ENCODE assay signal across 8 cellular contexts in the genomic region with DNA sequence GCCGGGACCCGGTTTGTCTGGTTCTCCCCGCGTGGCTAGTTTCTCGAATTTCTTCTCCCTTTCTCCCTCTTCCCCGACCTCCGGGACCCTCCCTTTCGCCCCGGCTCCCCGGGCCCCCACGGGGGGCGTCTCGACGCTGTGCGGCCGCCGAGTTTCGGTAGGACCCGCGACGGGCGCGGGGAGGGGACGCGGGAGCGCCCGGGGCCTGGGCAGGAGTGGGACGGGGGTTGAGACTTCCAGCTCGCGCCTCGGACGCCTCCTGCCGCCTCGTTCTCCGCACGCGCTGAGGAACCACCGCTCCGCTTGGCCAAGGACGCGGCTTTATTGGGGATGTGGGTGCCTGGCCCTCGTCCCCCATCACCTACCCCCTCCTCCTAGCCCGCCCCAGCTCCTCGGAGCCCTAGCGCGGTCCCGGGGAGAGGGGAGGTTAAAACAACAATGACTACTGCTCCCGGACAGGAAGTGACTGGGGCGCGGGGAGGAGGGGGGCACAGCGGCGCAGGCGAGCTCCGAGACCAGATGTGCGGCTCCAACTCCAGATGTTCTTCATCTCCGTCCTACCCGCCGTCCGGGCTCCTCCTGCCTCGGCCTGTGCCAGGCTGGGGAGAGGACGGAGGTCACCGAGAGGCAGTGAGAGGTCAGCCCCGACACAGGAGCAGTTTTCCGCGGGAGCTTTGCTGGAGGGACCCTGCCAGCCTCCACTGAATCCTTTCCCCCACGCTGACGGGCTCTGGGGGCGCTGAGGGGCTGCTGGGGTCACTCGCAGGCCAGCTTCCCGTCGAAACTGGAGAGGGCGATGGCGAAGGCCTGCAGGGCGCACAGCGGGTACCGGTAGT. TPM values are rescaled to one million over a fixed set of nuclear protein-coding genes. Genes with fewer than 3 reads are reported as not detected.
DNase-seq lines count a peak whose midpoint lies in the region; ATAC-seq and TF ChIP-seq lines count a peak whose summit lies in the region.

No MANE protein-coding gene starts in this region.

- H3K36me3 ChIP-seq in aorta (ENCODE audit: control insufficient read depth in 1 of 2, insufficient read depth in 2 of 2, low read length in 1 of 2): no peaks in the 10 kb centered on the region

- peak; percentile 54 to 59 for ATAC-seq in activated T-cell treated with anti-CD3 and anti-CD28 coated beads, Interleukin-2, amount 50 U/mL, for 4 hours
- ATAC-seq in aorta (ENCODE audit: low FRiP score): peak; percentile 53

- no peaks in the 10 kb centered on the region for H3K9me3 Mint-ChIP-seq in activated T-cell treated with anti-CD3 and anti-CD28 coated beads, Interleukin-2, amount 50 U/mL, for 4 hours
- no peaks in the 10 kb centered on the region for H3K9me3 Mint-ChIP-seq in nephron progenitor cell

- H3K4me1 Mint-ChIP-seq in activated T-cell treated with anti-CD3 and anti-CD28 coated beads, Interleukin-2, amount 50 U/mL, for 4 hours (ENCODE audit: low read depth): peaks cover 20% of the 10 kb centered on the region
- peaks cover 67% of the 10 kb centered on the region for H3K4me1 Mint-ChIP-seq in nephron progenitor cell

- H3K4me3 ChIP-seq in GM08714 (ENCODE audit: low read length) (peak overlapping the region; percentile 79), NB4 (ENCODE audit: low read depth, low read length) (peak overlapping the region; percentile 50), aorta (ENCODE audit: low read length in 2 of 2) (peak overlapping the region; percentile 76 to 95)

- 10 to 13% methylated on average over 61 to 76 of the region's 76 CpGs for WGBS in aorta, 2 donors

- H3K36me3 Mint-ChIP-seq in activated T-cell treated with anti-CD3 and anti-CD28 coated beads, Interleukin-2, amount 50 U/mL, for 4 hours (ENCODE audit: insufficient read depth): no peaks in the 10 kb centered on the region
- H3K36me3 Mint-ChIP-seq in nephron progenitor cell (ENCODE audit: low read depth): no peaks in the 10 kb centered on the region

- H3K27ac ChIP-seq in aorta (ENCODE audit: low read depth in 1 of 2, low read length in 2 of 2): peak overlapping the region; percentile 58

- peak; percentile 29 for TF ChIP-seq POLR2A in NB4 (IDR thresholded peaks at IDR 0.05; ENCODE audit: extremely low read depth, insufficient read length)

- intact Hi-C loops in aorta (cut with DNase I): loop anchor here in 1 of 2 donors (2.0 kb wide), 1 partner anchor 29 kb away; a partner anchor contains a TSS

- H3K9me3 ChIP-seq in aorta (ENCODE audit: control insufficient read depth, low read length): no peaks in the 10 kb centered on the region

- peak; percentile 91 for DNase-seq in NB4 (ENCODE audit: low read depth)
- DNase-seq in activated T-cell treated with anti-CD3 and anti-CD28 coated beads, Interleukin-2, amount 50 U/mL, for 4 hours: peak; percentile 33
- DNase-seq in fibroblast of gingiva (ENCODE audit: low read depth): peak; percentile 93
- peak; percentile 73 for DNase-seq in nephron progenitor cell
- DNase-seq in aorta: peak; percentile 78 to 94
- no peak for DNase-seq in 8988T
- DNase-seq in COLO668 (lab: John Stamatoyannopoulos, UW; ENCODE audit: unreplicated experiment): no peak

- H3K4me1 ChIP-seq in aorta (ENCODE audit: control insufficient read depth in 1 of 2, insufficient read depth in 2 of 2, low read length in 2 of 2): no peaks in the 10 kb centered on the region

- H3K27me3 Mint-ChIP-seq in activated T-cell treated with anti-CD3 and anti-CD28 coated beads, Interleukin-2, amount 50 U/mL, for 4 hours (ENCODE audit: low read depth): peaks cover 22% of the 10 kb centered on the region
- no peaks in the 10 kb centered on the region for H3K27me3 Mint-ChIP-seq in nephron progenitor cell (ENCODE audit: low read depth, poor library complexity)

- H3K4me3 Mint-ChIP-seq in activated T-cell treated with anti-CD3 and anti-CD28 coated beads, Interleukin-2, amount 50 U/mL, for 4 hours: peak overlapping the region; percentile 82
- H3K4me3 Mint-ChIP-seq in nephron progenitor cell: peak overlapping the region; percentile 83

- H3K27ac Mint-ChIP-seq in nephron progenitor cell: peak overlapping the region; percentile 61

- TF ChIP-seq CTCF in NB4 (IDR thresholded peaks at IDR 0.05; ENCODE audit: low read depth, low read length) (no peak), nephron progenitor cell (IDR thresholded peaks at IDR 0.05) (no peak)

- no peaks in the 10 kb centered on the region for H3K27me3 ChIP-seq in aorta (ENCODE audit: control insufficient read depth in 1 of 2, insufficient read depth in 2 of 2, low read length in 1 of 2)

RNA-seq across cellular contexts. Expression of a gene that starts 0.9 kb away (rescaled TPM):
- total RNA-seq in activated T-cell treated with anti-CD3 and anti-CD28 coated beads, Interleukin-2, amount 50 U/mL, for 4 hours: 1 to 10 TPM in 2 of 3 donors, under 1 TPM in 1; 0.94 to 2.2 (median 1.4) TPM
- total RNA-seq in aorta: 10 to 100 TPM; 43.5 to 78.0 TPM
- polyA plus RNA-seq in aorta: 10 to 100 TPM; 16.7 to 54.2 TPM

RNA-seq across cellular contexts. Expression of a gene that starts 14.9 kb away (rescaled TPM):
- not detected for total RNA-seq in activated T-cell treated with anti-CD3 and anti-CD28 coated beads, Interleukin-2, amount 50 U/mL, for 4 hours
- not detected for total RNA-seq in aorta
- 1 to 10 TPM in 1 of 2 donors, not detected in 1; 3.3 TPM for polyA plus RNA-seq in aorta

RNA-seq across cellular contexts. Expression of a gene that starts 29.6 kb away (rescaled TPM):
- total RNA-seq in activated T-cell treated with anti-CD3 and anti-CD28 coated beads, Interleukin-2, amount 50 U/mL, for 4 hours: 1,000 to 10,000 TPM; 1,745 to 1,992 (median 1,956) TPM
- total RNA-seq in aorta: 100 to 1,000 TPM; 834 to 875 TPM
- 1,000 to 10,000 TPM; 2,062 to 2,391 TPM for polyA plus RNA-seq in aorta

RNA-seq across cellular contexts. Expression of a gene that starts 45.7 kb away (rescaled TPM):
- 10 to 100 TPM; 23.1 to 26.6 (median 24.8) TPM for total RNA-seq in activated T-cell treated with anti-CD3 and anti-CD28 coated beads, Interleukin-2, amount 50 U/mL, for 4 hours
- total RNA-seq in aorta: 1 to 10 TPM; 4.7 to 5.5 TPM
- 1 to 10 TPM; 1.3 to 4.4 TPM for polyA plus RNA-seq in aorta

Comparison
In these comparisons a context has a peak if more than half of its experiments do, and no peak if none do; other contexts are left out.
1. DNase-seq: peak in NB4 (single experiment), activated T-cell treated with anti-CD3 and anti-CD28 coated beads, Interleukin-2, amount 50 U/mL, for 4 hours (single experiment), fibroblast of gingiva (single experiment), nephron progenitor cell (single experiment) and aorta (2 of 2); none in 8988T (single experiment) and COLO668 (single experiment).
2. RNA of a gene that starts 0.9 kb away (total RNA-seq): 43.5 to 78.0 TPM in aorta; 0.94 to 2.2 TPM in activated T-cell treated with anti-CD3 and anti-CD28 coated beads, Interleukin-2, amount 50 U/mL, for 4 hours; every median in the first group is over 10 times any median in the second.
3. Peak in every context shown above with its lines, with median percentiles within 50 percentile points of each other: H3K4me3 ChIP-seq.